8 cellular contexts compared by ENCODE assay signal in the genomic region with DNA sequence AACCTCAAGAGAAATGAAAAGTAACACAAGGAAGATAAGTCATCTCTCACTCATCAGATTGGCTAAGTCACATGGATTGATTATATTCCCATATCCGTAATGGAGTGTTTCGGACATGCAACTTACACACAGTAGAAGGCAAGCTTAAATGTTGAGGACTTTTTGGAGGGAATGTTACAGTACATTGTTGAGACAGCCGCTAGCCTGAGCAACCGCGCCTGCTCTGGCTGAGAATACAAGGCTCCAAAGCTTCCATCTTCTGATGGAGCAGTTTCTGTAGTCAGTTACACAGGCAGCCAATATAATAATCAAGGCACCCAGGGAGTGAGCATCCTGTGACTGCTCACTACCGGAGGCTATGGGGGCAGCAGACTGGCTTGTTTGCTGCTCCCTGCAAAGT. TPM values are rescaled to one million over a fixed set of nuclear protein-coding genes. Genes with fewer than 3 reads are reported as not detected.
A peak's percentile ranks its signal among the peaks of the same experiment; 100 is the strongest.
DNase-seq lines count a peak whose midpoint lies in the region; ATAC-seq and TF ChIP-seq lines count a peak whose summit lies in the region.

No MANE protein-coding gene starts in this region.

- no peak for DNase-seq in left ventricle myocardium inferior
- no peak for DNase-seq in left cardiac atrium
- DNase-seq in activated naive CD8-positive, alpha-beta T cell treated with anti-CD3 and anti-CD28 coated beads, Interleukin-2, amount 10 ng/mL, durations not matched to agents 7 days and 5 days, result no peak
- DNase-seq in lower lobe of right lung, result no peak
- DNase-seq in upper lobe of right lung, result no peak
- no peak for DNase-seq in iPS-NIHi11 (ENCODE audit: low spot score)
- DNase-seq in CD1c-positive myeloid dendritic cell (ENCODE audit: extremely low spot score), result no peak
- no peak for DNase-seq in lower leg skin (ENCODE audit: low spot score in 2 of 2)

- H3K4me3 ChIP-seq in left ventricle myocardium inferior (peak overlapping the region; percentile 84), lower lobe of right lung (peak overlapping the region; percentile 95), upper lobe of right lung (peak overlapping the region; percentile 86), lower leg skin (ENCODE audit: low read depth, poor library complexity, severe bottlenecking) (no peak overlapping the region)

- H3K4me3 Mint-ChIP-seq in activated naive CD8-positive, alpha-beta T cell treated with anti-CD3 and anti-CD28 coated beads, Interleukin-2, amount 10 ng/mL, durations not matched to agents 7 days and 5 days, result peak overlapping the region; percentile 83

- peaks cover 6% of the 10 kb centered on the region for H3K9me3 Mint-ChIP-seq in activated naive CD8-positive, alpha-beta T cell treated with anti-CD3 and anti-CD28 coated beads, Interleukin-2, amount 10 ng/mL, durations not matched to agents 7 days and 5 days

- H3K27ac Mint-ChIP-seq in activated naive CD8-positive, alpha-beta T cell treated with anti-CD3 and anti-CD28 coated beads, Interleukin-2, amount 10 ng/mL, durations not matched to agents 7 days and 5 days, result peak overlapping the region; percentile 86

- 24 to 25% methylated on average over 6 of the region's 6 CpGs for WGBS in lower leg skin, 2 donors

- H3K27me3 Mint-ChIP-seq in activated naive CD8-positive, alpha-beta T cell treated with anti-CD3 and anti-CD28 coated beads, Interleukin-2, amount 10 ng/mL, durations not matched to agents 7 days and 5 days, result peaks cover 2% of the 10 kb centered on the region

- H3K9me3 ChIP-seq in left ventricle myocardium inferior (replicated peaks), result no peaks in the 10 kb centered on the region
- H3K9me3 ChIP-seq in lower lobe of right lung, result no peaks in the 10 kb centered on the region
- H3K9me3 ChIP-seq in upper lobe of right lung, result no peaks in the 10 kb centered on the region

- ATAC-seq in left cardiac atrium (no peak), lower lobe of right lung (no peak), upper lobe of right lung (no peak)
- no peak for ATAC-seq in activated naive CD8-positive, alpha-beta T cell treated with anti-CD3 and anti-CD28 coated beads, Interleukin-2, amount 10 ng/mL, durations not matched to agents 7 days and 5 days (ENCODE audit: low read depth)

- POLR2A ChIA-PET in activated naive CD8-positive, alpha-beta T cell treated with anti-CD3 and anti-CD28 coated beads, Interleukin-2, amount 10 ng/mL, durations not matched to agents 7 days and 5 days (lab: Charles Lee), result interaction anchor here (0.7 to 1.5 kb wide), 2 partner anchors 39 to 71 kb away, joined by 3 read pairs; no protein-coding TSS in a partner anchor

- H3K27me3 ChIP-seq in left ventricle myocardium inferior (ENCODE audit: low read depth) (no peaks in the 10 kb centered on the region), lower lobe of right lung (ENCODE audit: low read depth) (no peaks in the 10 kb centered on the region), upper lobe of right lung (no peaks in the 10 kb centered on the region)

- peaks cover 16% of the 10 kb centered on the region for H3K4me1 Mint-ChIP-seq in activated naive CD8-positive, alpha-beta T cell treated with anti-CD3 and anti-CD28 coated beads, Interleukin-2, amount 10 ng/mL, durations not matched to agents 7 days and 5 days

- H3K27ac ChIP-seq in left ventricle myocardium inferior (replicated peaks) (peak overlapping the region; percentile 88), lower lobe of right lung (peak overlapping the region; percentile 87), upper lobe of right lung (peak overlapping the region; percentile 91)

- H3K4me1 ChIP-seq in left ventricle myocardium inferior (peaks cover 27% of the 10 kb centered on the region), lower lobe of right lung (peaks cover 19% of the 10 kb centered on the region), upper lobe of right lung (peaks cover 8% of the 10 kb centered on the region)

- intact Hi-C loops in left ventricle myocardium inferior (cut with micrococcal nuclease) (no loop called here), left cardiac atrium (cut with DNase I) (loop anchor here (2.0 to 5.0 kb wide), 2 partner anchors 41 to 42 kb away; a partner anchor contains a TSS), lower lobe of right lung (cut with DNase I) (no loop called here), upper lobe of right lung (cut with DNase I) (no loop called here), lower leg skin (cut with DNase I; ENCODE audit: low total_unique reads) (no loop called here)

- no peak for TF ChIP-seq POLR2A in lower leg skin (IDR thresholded peaks at IDR 0.05)

- H3K36me3 Mint-ChIP-seq in activated naive CD8-positive, alpha-beta T cell treated with anti-CD3 and anti-CD28 coated beads, Interleukin-2, amount 10 ng/mL, durations not matched to agents 7 days and 5 days, result peaks cover 2% of the 10 kb centered on the region

- H3K36me3 ChIP-seq in left ventricle myocardium inferior (no peaks in the 10 kb centered on the region), lower lobe of right lung (no peaks in the 10 kb centered on the region), upper lobe of right lung (no peaks in the 10 kb centered on the region)

- TF ChIP-seq CTCF in left ventricle myocardium inferior (IDR thresholded peaks at IDR 0.05; ENCODE audit: borderline replicate concordance), result no peak
- TF ChIP-seq CTCF in lower lobe of right lung (IDR thresholded peaks at IDR 0.05), result no peak
- TF ChIP-seq CTCF in upper lobe of right lung (IDR thresholded peaks at IDR 0.05), result no peak
- TF ChIP-seq CTCF in lower leg skin (IDR thresholded peaks at IDR 0.05), result no peak

RNA-seq across cellular contexts. Expression of a gene that starts 1.0 kb away (rescaled TPM):
- 20.5 TPM for total RNA-seq in left ventricle myocardium inferior
- 10 to 100 TPM; 24.9 to 31.0 TPM for total RNA-seq in left cardiac atrium
- 10 to 100 TPM; 14.9 to 16.5 TPM for total RNA-seq in activated naive CD8-positive, alpha-beta T cell treated with anti-CD3 and anti-CD28 coated beads, Interleukin-2, amount 10 ng/mL, durations not matched to agents 7 days and 5 days
- 24.9 TPM for total RNA-seq in lower lobe of right lung
- 28.5 TPM for total RNA-seq in upper lobe of right lung
- total RNA-seq in lower leg skin, result 10 to 100 TPM; 10.3 to 21.4 (median 16.8) TPM

RNA-seq across cellular contexts. Expression of a gene that starts 40.3 kb away (rescaled TPM):
- total RNA-seq in left ventricle myocardium inferior (8.1 TPM), left cardiac atrium (1 to 10 TPM; 8.4 to 8.8 TPM), lower lobe of right lung (15.3 TPM), upper lobe of right lung (13.6 TPM), lower leg skin (1 to 10 TPM; 3.5 to 8.0 (median 6.9) TPM)
- 1 to 10 TPM; 6.6 to 7.7 TPM for total RNA-seq in activated naive CD8-positive, alpha-beta T cell treated with anti-CD3 and anti-CD28 coated beads, Interleukin-2, amount 10 ng/mL, durations not matched to agents 7 days and 5 days

Comparison
In these comparisons a context has a peak if more than half of its experiments do, and no peak if none do; other contexts are left out.
1. intact Hi-C loops: an anchor here in left cardiac atrium (2.0 to 5.0 kb wide); none called in left ventricle myocardium inferior, lower lobe of right lung, upper lobe of right lung and lower leg skin.